In the genomic region with DNA sequence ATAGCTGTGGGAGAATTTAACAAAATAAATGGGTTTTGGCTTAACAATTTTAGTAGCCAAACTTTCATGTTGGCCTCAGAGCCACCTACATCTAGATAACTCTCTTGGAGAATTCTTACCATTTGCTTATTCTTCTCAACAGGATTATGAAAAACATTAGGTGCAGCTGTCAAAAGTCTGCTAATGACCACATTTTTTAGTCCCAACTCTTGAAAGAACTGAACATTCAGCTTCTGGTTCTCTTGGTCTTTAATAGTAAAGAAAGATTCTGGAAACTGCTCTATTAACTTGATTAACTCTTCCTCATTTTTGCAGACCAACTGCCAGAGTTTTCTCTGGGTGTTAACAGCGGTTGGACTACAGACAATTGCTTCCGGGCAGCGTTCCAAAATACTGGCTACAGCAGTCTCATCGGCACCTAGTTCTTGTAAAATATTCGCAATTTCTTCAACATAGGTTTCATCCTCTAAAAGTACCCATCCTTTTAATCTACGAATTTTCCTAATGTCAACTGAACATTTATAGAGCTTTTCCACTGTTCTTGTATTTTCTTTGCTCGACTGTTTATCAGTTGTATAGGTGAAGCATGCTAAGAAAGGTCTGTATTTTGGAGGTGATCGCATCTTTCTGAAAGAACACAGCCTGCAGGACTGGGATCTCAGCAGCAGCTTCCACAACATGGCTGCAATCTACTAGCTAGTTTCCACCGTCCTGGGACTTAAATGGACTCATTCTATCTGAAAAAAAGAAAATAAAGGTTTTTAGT, we compare ENCODE assay signal across 10 cellular contexts. TPM values are rescaled to one million over a fixed set of nuclear protein-coding genes. Genes with fewer than 3 reads are reported as not detected.
DNase-seq lines count a peak whose midpoint lies in the region; ATAC-seq and TF ChIP-seq lines count a peak whose summit lies in the region.
"Had no signal": no experiment of that assay in that cellular context is flagged by ENCODE, and none has a peak within 500 bp of the region (broad histone marks: within the 10 kb centered on the region; RNA-seq: fewer than 3 reads in every experiment).

No MANE protein-coding gene starts in this region.

- H3K27ac ChIP-seq in spleen, result peak overlapping the region in 2 of 8 donors; percentile 6 to 22
- H3K27ac ChIP-seq: BLaER1 treated with 17β-estradiol and CSF1 and Interleukin-3, amounts not matched to agents 10 nM and 100 nM had no signal

- WGBS in spleen, 5 donors, result 75 to 86% (median 82%) methylated on average over 9 of the region's 9 CpGs

- peaks cover 7% of the 10 kb centered on the region for H3K4me1 Mint-ChIP-seq in central memory CD8-positive, alpha-beta T cell
- peaks cover 21% of the 10 kb centered on the region for H3K4me1 Mint-ChIP-seq in stimulated activated memory B cell treated with anti-CD40 and anti-IgM and Interleukin-4, amounts not matched to agents 10 μg/mL and 1 μg/mL and 100 μg/mL, for 72 hours

- peak; percentile 67 for DNase-seq in BE2C
- peak; percentile 32 for DNase-seq in NCI-H2107 (lab: John Stamatoyannopoulos, UW)
- DNase-seq in central memory CD8-positive, alpha-beta T cell (ENCODE audit: low spot score in 2 of 2), result no peak
- peak; percentile 46 for DNase-seq in midbrain (lab: John Stamatoyannopoulos, UW)
- DNase-seq in spleen, result no peak
- DNase-seq: activated T-cell treated with anti-CD3 and anti-CD28 coated beads, Interleukin-2, amount 50 U/mL, for 4 hours had no signal

- H3K9me3 ChIP-seq in BE2C (no peaks in the 10 kb centered on the region), spleen (no peaks in the 10 kb centered on the region)
- H3K9me3 ChIP-seq: BLaER1 treated with 17β-estradiol and CSF1 and Interleukin-3, amounts not matched to agents 10 nM and 100 nM had no signal

- TF ChIP-seq CTCF in BE2C (IDR thresholded peaks at IDR 0.05; ENCODE audit: low read depth, low read length) (no peak), spleen (IDR thresholded peaks at IDR 0.05 in 8 of 11, conservative IDR thresholded peaks at IDR 0.05 in 3 of 11) (no peak)

- H3K4me1 ChIP-seq in BE2C, result peaks cover 4% of the 10 kb centered on the region
- peaks cover 0 to 29% (median 3%) of the 10 kb centered on the region in 6 donors for H3K4me1 ChIP-seq in spleen

- no peaks in the 10 kb centered on the region for H3K9me3 Mint-ChIP-seq in central memory CD8-positive, alpha-beta T cell
- H3K9me3 Mint-ChIP-seq in stimulated activated memory B cell treated with anti-CD40 and anti-IgM and Interleukin-4, amounts not matched to agents 10 μg/mL and 1 μg/mL and 100 μg/mL, for 72 hours, result no peaks in the 10 kb centered on the region
- H3K9me3 Mint-ChIP-seq: activated T-cell treated with anti-CD3 and anti-CD28 coated beads, Interleukin-2, amount 50 U/mL, for 4 hours had no signal

- H3K4me3 ChIP-seq in BE2C (ENCODE audit: low read depth, low read length), result peak overlapping the region; percentile 31
- H3K4me3 ChIP-seq in spleen, result no peak overlapping the region
- H3K4me3 ChIP-seq: BLaER1 treated with 17β-estradiol and CSF1 and Interleukin-3, amounts not matched to agents 10 nM and 100 nM had no signal

- peak overlapping the region; percentile 66 for H3K27ac Mint-ChIP-seq in central memory CD8-positive, alpha-beta T cell (ENCODE audit: low read depth)
- H3K27ac Mint-ChIP-seq in stimulated activated memory B cell treated with anti-CD40 and anti-IgM and Interleukin-4, amounts not matched to agents 10 μg/mL and 1 μg/mL and 100 μg/mL, for 72 hours, result no peak overlapping the region

- no peak overlapping the region for H3K4me3 Mint-ChIP-seq in central memory CD8-positive, alpha-beta T cell
- no peak overlapping the region for H3K4me3 Mint-ChIP-seq in stimulated activated memory B cell treated with anti-CD40 and anti-IgM and Interleukin-4, amounts not matched to agents 10 μg/mL and 1 μg/mL and 100 μg/mL, for 72 hours
- H3K4me3 Mint-ChIP-seq: activated T-cell treated with anti-CD3 and anti-CD28 coated beads, Interleukin-2, amount 50 U/mL, for 4 hours had no signal

- intact Hi-C loops in spleen (cut with DNase I; ENCODE audit: low total_unique reads), result no loop called here

- no peaks in the 10 kb centered on the region for H3K27me3 Mint-ChIP-seq in central memory CD8-positive, alpha-beta T cell
- no peaks in the 10 kb centered on the region for H3K27me3 Mint-ChIP-seq in stimulated activated memory B cell treated with anti-CD40 and anti-IgM and Interleukin-4, amounts not matched to agents 10 μg/mL and 1 μg/mL and 100 μg/mL, for 72 hours

- H3K36me3 Mint-ChIP-seq in central memory CD8-positive, alpha-beta T cell (ENCODE audit: insufficient read depth), result peaks cover 5% of the 10 kb centered on the region
- peaks cover 11% of the 10 kb centered on the region for H3K36me3 Mint-ChIP-seq in stimulated activated memory B cell treated with anti-CD40 and anti-IgM and Interleukin-4, amounts not matched to agents 10 μg/mL and 1 μg/mL and 100 μg/mL, for 72 hours

- H3K36me3 ChIP-seq in BE2C (peaks cover 1% of the 10 kb centered on the region; the same call in 1 of the 2 replicates), spleen (peaks cover 0 to 13% (median 0%) of the 10 kb centered on the region in 6 donors)

- TF ChIP-seq POLR2A in spleen (IDR thresholded peaks at IDR 0.05), result no peak

- ATAC-seq in central memory CD8-positive, alpha-beta T cell (replicated peaks; ENCODE audit: extremely low read depth, poor library complexity, severe bottlenecking), result no peak
- ATAC-seq in HG03159 (IDR thresholded peaks at IDR 0.05; ENCODE audit: unreplicated experiment), result no peak
- ATAC-seq in HG02623 (IDR thresholded peaks at IDR 0.05; ENCODE audit: unreplicated experiment), result no peak
- ATAC-seq in stimulated activated memory B cell treated with anti-CD40 and anti-IgM and Interleukin-4, amounts not matched to agents 10 μg/mL and 1 μg/mL and 100 μg/mL, for 72 hours, result no peak
- ATAC-seq: activated T-cell treated with anti-CD3 and anti-CD28 coated beads, Interleukin-2, amount 50 U/mL, for 4 hours had no signal

- H3K27me3 ChIP-seq in BE2C, result no peaks in the 10 kb centered on the region
- H3K27me3 ChIP-seq in spleen (replicated peaks in 1 of 7), result no peaks in the 10 kb centered on the region
- H3K27me3 ChIP-seq: BLaER1 treated with 17β-estradiol and CSF1 and Interleukin-3, amounts not matched to agents 10 nM and 100 nM had no signal

RNA-seq across cellular contexts. Expression of gene MTERF2, which starts 8.7 kb away (rescaled TPM):
- polyA plus RNA-seq in BE2C (2012; ENCODE audit: insufficient read depth, insufficient read length, low read depth), result 9.3 TPM
- 10 to 100 TPM in 3 of 7 donors, 1 to 10 TPM in 4; 7.9 to 21.2 (median 9.7) TPM for total RNA-seq in spleen
- polyA plus RNA-seq in spleen, result 10 to 100 TPM in 1 of 3 donors, 1 to 10 TPM in 2; 6.8 to 11.5 (median 9.7) TPM

RNA-seq across cellular contexts. Expression of gene TMEM263, which starts 22.5 kb away (rescaled TPM):
- 14.1 TPM for polyA plus RNA-seq in BE2C (2012; ENCODE audit: insufficient read depth, insufficient read length, low read depth)
- total RNA-seq in spleen, result 10 to 100 TPM; 26.7 to 38.1 (median 33.0) TPM
- polyA plus RNA-seq in spleen, result 10 to 100 TPM in 2 of 3 donors, 1 to 10 TPM in 1; 9.6 to 15.8 (median 14.0) TPM

Comparison
In these comparisons a context has a peak if more than half of its experiments do, and no peak if none do; other contexts are left out.
1. DNase-seq: peak in BE2C (single experiment), NCI-H2107 (single experiment) and midbrain (single experiment); none in central memory CD8-positive, alpha-beta T cell (0 of 2) and spleen (single experiment).